ENCODE assay signal across 13 cellular contexts in genomic region chr5:134642931-134643530, GRCh38. TPM values are rescaled to one million over a fixed set of nuclear protein-coding genes. Genes with fewer than 3 reads are reported as not detected.
DNase-seq lines count a peak whose midpoint lies in the region; ATAC-seq and TF ChIP-seq lines count a peak whose summit lies in the region.
"Had no signal": no experiment of that assay in that cellular context is flagged by ENCODE, and none has a peak within 500 bp of the region (broad histone marks: within the 10 kb centered on the region; RNA-seq: fewer than 3 reads in every experiment).

No MANE protein-coding gene starts in this region.

- in situ Hi-C loops in GM13977 (cut with MboI; ENCODE audit: low pct_unique_long_range_greater_than_20kb, low sequenced_read_pairs, unreplicated experiment) = no loop called here

- no peaks in the 10 kb centered on the region for H3K36me3 Mint-ChIP-seq in neural crest cell (ENCODE audit: low read depth)

- H3K4me1 ChIP-seq in KMS-11 (ENCODE audit: low read depth, poor library complexity, severe bottlenecking) = peaks cover 42% of the 10 kb centered on the region

- H3K27me3 ChIP-seq in KMS-11 (ENCODE audit: insufficient read depth, low read depth) (no peaks in the 10 kb centered on the region), H7 (ENCODE audit: control insufficient read depth, insufficient read depth, low read length) (no peaks in the 10 kb centered on the region)
- H3K27me3 ChIP-seq: cardiac muscle cell, heart right ventricle had no signal

- peak overlapping the region; percentile 46; the same call in 1 of the 2 replicates for H3K27ac ChIP-seq in KMS-11
- H3K27ac ChIP-seq: cardiac muscle cell, heart right ventricle, left ventricle myocardium inferior had no signal

- no peaks in the 10 kb centered on the region for H3K36me3 ChIP-seq in KMS-11 (ENCODE audit: insufficient read depth)
- no peaks in the 10 kb centered on the region for H3K36me3 ChIP-seq in H7 (replicated peaks; ENCODE audit: control insufficient read depth, insufficient read depth, low read length)
- H3K36me3 ChIP-seq: cardiac muscle cell, heart right ventricle, left ventricle myocardium inferior had no signal

- H3K4me3 ChIP-seq in KMS-11 (IDR thresholded peaks at IDR 0.05; ENCODE audit: insufficient read depth, low read depth, low read length) (no peak overlapping the region), H7 (ENCODE audit: insufficient read depth, low read depth, low read length) (no peak overlapping the region)
- H3K4me3 ChIP-seq: cardiac muscle cell, heart right ventricle, left ventricle myocardium inferior had no signal

- DNase-seq in GM13977 (ENCODE audit: low spot score) = peak; percentile 38
- no peak for DNase-seq in neural crest cell (ENCODE audit: low read depth, low spot score)
- no peak for DNase-seq in NCI-H2029 treated with DMSO at 0.1 percent for 48 hours (lab: John Stamatoyannopoulos, UW)
- DNase-seq in H7 = no peak
- DNase-seq: activated CD8-positive, alpha-beta T cell treated with anti-CD3 and anti-CD28 coated beads, Interleukin-2, amount 10 ng/mL, durations not matched to agents 7 days and 5 days; activated naive CD4-positive, alpha-beta T cell; heart right ventricle; left ventricle myocardium inferior had no signal

- H3K9me3 Mint-ChIP-seq in neural crest cell = no peaks in the 10 kb centered on the region
- H3K9me3 Mint-ChIP-seq: CD14-positive monocyte had no signal

- H3K27me3 Mint-ChIP-seq in neural crest cell (ENCODE audit: low read depth) = no peaks in the 10 kb centered on the region

- H3K4me1 Mint-ChIP-seq in neural crest cell = peaks cover 6% of the 10 kb centered on the region

- no peak overlapping the region for H3K27ac Mint-ChIP-seq in neural crest cell (ENCODE audit: unreplicated experiment)
- H3K27ac Mint-ChIP-seq: activated CD8-positive, alpha-beta T cell treated with anti-CD3 and anti-CD28 coated beads, Interleukin-2, amount 10 ng/mL, durations not matched to agents 7 days and 5 days had no signal

- ATAC-seq in GM21447 (IDR thresholded peaks at IDR 0.05; ENCODE audit: unreplicated experiment) = peak; percentile 38
- ATAC-seq in GM18520 (IDR thresholded peaks at IDR 0.05; ENCODE audit: unreplicated experiment) = no peak
- ATAC-seq: activated CD8-positive, alpha-beta T cell treated with anti-CD3 and anti-CD28 coated beads, Interleukin-2, amount 10 ng/mL, durations not matched to agents 7 days and 5 days; heart right ventricle had no signal

- TF ChIP-seq CTCF in GM13977 (IDR thresholded peaks at IDR 0.05; ENCODE audit: extremely low read depth, insufficient read depth, missing control alignments) (no peak), KMS-11 (conservative IDR thresholded peaks at IDR 0.05; ENCODE audit: low read depth, low read length) (no peak), neural crest cell (conservative IDR thresholded peaks at IDR 0.05) (no peak)

- peak overlapping the region; percentile 53 for H3K4me2 ChIP-seq in KMS-11

- H4K20me1 ChIP-seq in KMS-11 (ENCODE audit: insufficient read depth) = no peaks in the 10 kb centered on the region

- H3K79me2 ChIP-seq in KMS-11 (ENCODE audit: insufficient read depth, low read depth) = 0 out of 2 replicates have a peak, but pooled peaks cover 4% of the 10 kb centered on the region

- H3K9ac ChIP-seq in KMS-11 = no peak overlapping the region; the same call in 1 of the 2 replicates

- peak overlapping the region; percentile 16 for H3K4me3 Mint-ChIP-seq in neural crest cell
- H3K4me3 Mint-ChIP-seq: activated CD8-positive, alpha-beta T cell treated with anti-CD3 and anti-CD28 coated beads, Interleukin-2, amount 10 ng/mL, durations not matched to agents 7 days and 5 days; CD14-positive monocyte had no signal

- H2AFZ ChIP-seq in KMS-11 (ENCODE audit: low read depth) = peak overlapping the region; percentile 35; the same call in 1 of the 2 replicates

RNA-seq across cellular contexts. Expression of gene SEC24A, which starts 5.6 kb away (rescaled TPM):
- total RNA-seq in neural crest cell = 21.6 and 22.2 TPM in 2 replicates
- total RNA-seq in H7 (2014; rRNA removed; shearing (Covaris generic)) = 19.7 and 27.2 TPM in 2 replicates

RNA-seq across cellular contexts. Expression of gene SAR1B, which starts 10.4 kb away (rescaled TPM):
- 33.5 and 34.3 TPM in 2 replicates for total RNA-seq in neural crest cell
- total RNA-seq in H7 (2014; rRNA removed; shearing (Covaris generic)) = 12.6 and 22.9 TPM in 2 replicates
